In the genomic region with DNA sequence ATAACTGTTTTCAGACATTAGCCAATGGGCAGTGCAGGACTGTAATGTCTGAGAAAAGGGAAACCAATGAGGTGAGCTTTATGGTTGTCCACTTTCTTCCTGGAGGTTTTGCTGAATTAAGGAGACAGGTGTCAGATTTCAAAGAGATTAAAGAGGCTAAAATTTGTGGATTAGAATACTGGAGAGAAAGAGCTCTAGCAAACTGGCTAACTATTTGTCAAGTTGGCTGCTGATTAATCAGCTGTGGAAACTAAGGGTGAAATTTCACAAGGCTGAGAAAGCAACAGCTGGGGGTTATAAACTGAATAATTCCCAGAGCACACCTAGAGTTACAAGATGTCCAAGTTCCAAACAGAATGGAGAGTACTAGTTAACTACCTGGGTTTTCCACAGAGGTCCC, we compare ENCODE assay signal across 27 cellular contexts.
"Had no signal": no experiment of that assay in that cellular context is flagged by ENCODE, and none has a peak within 500 bp of the region (broad histone marks: within the 10 kb centered on the region; RNA-seq: fewer than 3 reads in every experiment).

No MANE protein-coding gene starts in this region.

- H3K4me3 Mint-ChIP-seq: activated naive CD8-positive, alpha-beta T cell; activated T-cell treated with anti-CD3 and anti-CD28 coated beads, Interleukin-2, amount 50 U/mL, for 24 hours; endodermal cell; immature natural killer cell; nephron; stimulated activated effector memory CD8-positive, alpha-beta T cell treated with anti-CD3 and anti-CD28 coated beads, Interleukin-12 subunit alpha, Interleukin-12 subunit beta, amount 100 ng/mL, for 72 hours; WTC11 had no signal

- H3K27me3 Mint-ChIP-seq: activated naive CD8-positive, alpha-beta T cell; activated T-cell treated with anti-CD3 and anti-CD28 coated beads, Interleukin-2, amount 50 U/mL, for 24 hours had no signal

- ATAC-seq: right lobe of liver; stimulated activated effector memory CD8-positive, alpha-beta T cell treated with anti-CD3 and anti-CD28 coated beads, Interleukin-12 subunit alpha, Interleukin-12 subunit beta, amount 100 ng/mL, for 72 hours; WTC11 had no signal

- H3K4me3 ChIP-seq: adrenal gland, coronary artery, esophagus squamous epithelium, right lobe of liver, stomach, suprapubic skin, tibial nerve had no signal

- FAIRE-seq: astrocyte, bronchial epithelial cell, small intestine, urothelium cell line had no signal

- H3K27ac Mint-ChIP-seq: activated naive CD8-positive, alpha-beta T cell; activated T-cell treated with anti-CD3 and anti-CD28 coated beads, Interleukin-2, amount 50 U/mL, for 24 hours; activated T-helper 2 cell treated with anti-CD3 and anti-CD28 coated beads, Interferon-gamma antibody, Interleukin-2, Interleukin-4, amounts not matched to agents 10 μg/mL and 5 μg/mL and 100 μg/mL, durations not matched to agents 14 hours and 24 hours and 36 hours; endodermal cell; immature natural killer cell; nephron; stimulated activated effector memory CD8-positive, alpha-beta T cell treated with anti-CD3 and anti-CD28 coated beads, Interleukin-12 subunit alpha, Interleukin-12 subunit beta, amount 100 ng/mL, for 72 hours had no signal

- H3K9me3 Mint-ChIP-seq: activated T-cell treated with anti-CD3 and anti-CD28 coated beads, Interleukin-2, amount 50 U/mL, for 24 hours; activated T-helper 2 cell treated with anti-CD3 and anti-CD28 coated beads, Interferon-gamma antibody, Interleukin-2, Interleukin-4, amounts not matched to agents 10 μg/mL and 5 μg/mL and 100 μg/mL, durations not matched to agents 14 hours and 24 hours and 36 hours; endodermal cell; nephron; stimulated activated effector memory CD8-positive, alpha-beta T cell treated with anti-CD3 and anti-CD28 coated beads, Interleukin-12 subunit alpha, Interleukin-12 subunit beta, amount 100 ng/mL, for 72 hours; WTC11 had no signal

- H3K27ac ChIP-seq: adrenal gland, coronary artery, esophagus squamous epithelium, parathyroid adenoma, right lobe of liver, stomach, suprapubic skin, tibial nerve had no signal

- H3K9me3 ChIP-seq: adrenal gland, esophagus squamous epithelium, right lobe of liver, stomach, suprapubic skin, tibial nerve had no signal

- DNase-seq: activated CD8-positive, alpha-beta memory T cell treated with anti-CD3 and anti-CD28 coated beads for 24 hours; activated CD8-positive, alpha-beta memory T cell treated with anti-CD3 and anti-CD28 coated beads, Interleukin-2, amount 50 U/mL, for 4 hours; activated naive CD4-positive, alpha-beta T cell; activated T-cell treated with anti-CD3 and anti-CD28 coated beads, Interleukin-2, amount 50 U/mL, for 24 hours; adrenal gland; cerebellar nuclear complex; endodermal cell; esophagus squamous epithelium; immature natural killer cell; kidney glomerular epithelial cell; right lobe of liver; small intestine; stimulated activated CD4-positive, alpha-beta T cell treated with anti-CD3 and anti-CD28 coated beads, Interleukin-2, amount 100 ng/mL, for 24 hours; stomach; T1000 had no signal

- H3K27me3 ChIP-seq: adrenal gland, esophagus squamous epithelium, right lobe of liver, stomach, suprapubic skin, tibial nerve had no signal

- H3K4me1 Mint-ChIP-seq: immature natural killer cell; nephron; stimulated activated effector memory CD8-positive, alpha-beta T cell treated with anti-CD3 and anti-CD28 coated beads, Interleukin-12 subunit alpha, Interleukin-12 subunit beta, amount 100 ng/mL, for 72 hours had no signal

- H3K36me3 ChIP-seq: adrenal gland, esophagus squamous epithelium, right lobe of liver, stomach, suprapubic skin had no signal

- H3K4me1 ChIP-seq: adrenal gland, esophagus squamous epithelium, parathyroid adenoma, right lobe of liver, stomach, suprapubic skin, tibial nerve had no signal
